In the genomic region with DNA sequence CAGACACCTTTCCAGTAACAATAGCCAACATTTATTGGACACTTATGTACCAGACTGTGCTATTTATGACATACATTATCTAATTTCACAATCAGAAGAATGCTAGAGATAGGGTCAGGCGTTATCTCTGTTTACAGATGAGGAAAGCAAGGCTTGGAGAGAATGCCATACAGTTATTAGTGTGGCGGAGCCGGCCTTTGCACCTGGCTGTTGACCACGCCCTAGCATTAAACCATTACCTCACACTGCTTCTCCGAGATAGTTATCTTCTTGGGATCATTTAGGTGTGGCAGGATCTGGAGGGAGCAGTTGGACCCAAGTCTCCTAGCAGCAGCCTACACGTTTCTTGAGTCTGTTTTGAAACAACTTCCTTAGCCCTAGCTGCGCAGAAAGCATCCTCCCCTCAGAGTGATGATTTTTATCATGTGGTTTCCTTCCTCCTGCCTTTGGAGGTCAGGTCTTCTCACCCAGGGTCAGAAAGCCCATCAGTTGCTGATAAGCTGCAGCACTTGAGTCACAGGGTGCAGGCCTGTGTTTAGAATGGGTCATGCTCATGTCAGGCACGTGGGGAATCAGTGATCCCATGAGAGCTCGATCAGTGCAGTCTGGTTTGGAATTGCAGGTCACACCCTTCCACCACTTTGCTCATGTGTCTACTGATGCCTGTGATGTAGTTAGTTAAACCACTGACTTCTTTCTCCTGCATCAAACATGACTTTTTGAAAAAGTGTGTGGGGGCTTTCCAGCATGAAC, we compare ENCODE assay signal across 1 cellular context.
TF ChIP-seq lines count a peak whose summit lies in the region.

No MANE protein-coding gene starts in this region.

TF ChIP-seq in HepG2, 621 proteins besides CTCF, POLR2A, EP300 and RAD21 (continued from another document and continues in another):
- TF ChIP-seq, protein P1, sequence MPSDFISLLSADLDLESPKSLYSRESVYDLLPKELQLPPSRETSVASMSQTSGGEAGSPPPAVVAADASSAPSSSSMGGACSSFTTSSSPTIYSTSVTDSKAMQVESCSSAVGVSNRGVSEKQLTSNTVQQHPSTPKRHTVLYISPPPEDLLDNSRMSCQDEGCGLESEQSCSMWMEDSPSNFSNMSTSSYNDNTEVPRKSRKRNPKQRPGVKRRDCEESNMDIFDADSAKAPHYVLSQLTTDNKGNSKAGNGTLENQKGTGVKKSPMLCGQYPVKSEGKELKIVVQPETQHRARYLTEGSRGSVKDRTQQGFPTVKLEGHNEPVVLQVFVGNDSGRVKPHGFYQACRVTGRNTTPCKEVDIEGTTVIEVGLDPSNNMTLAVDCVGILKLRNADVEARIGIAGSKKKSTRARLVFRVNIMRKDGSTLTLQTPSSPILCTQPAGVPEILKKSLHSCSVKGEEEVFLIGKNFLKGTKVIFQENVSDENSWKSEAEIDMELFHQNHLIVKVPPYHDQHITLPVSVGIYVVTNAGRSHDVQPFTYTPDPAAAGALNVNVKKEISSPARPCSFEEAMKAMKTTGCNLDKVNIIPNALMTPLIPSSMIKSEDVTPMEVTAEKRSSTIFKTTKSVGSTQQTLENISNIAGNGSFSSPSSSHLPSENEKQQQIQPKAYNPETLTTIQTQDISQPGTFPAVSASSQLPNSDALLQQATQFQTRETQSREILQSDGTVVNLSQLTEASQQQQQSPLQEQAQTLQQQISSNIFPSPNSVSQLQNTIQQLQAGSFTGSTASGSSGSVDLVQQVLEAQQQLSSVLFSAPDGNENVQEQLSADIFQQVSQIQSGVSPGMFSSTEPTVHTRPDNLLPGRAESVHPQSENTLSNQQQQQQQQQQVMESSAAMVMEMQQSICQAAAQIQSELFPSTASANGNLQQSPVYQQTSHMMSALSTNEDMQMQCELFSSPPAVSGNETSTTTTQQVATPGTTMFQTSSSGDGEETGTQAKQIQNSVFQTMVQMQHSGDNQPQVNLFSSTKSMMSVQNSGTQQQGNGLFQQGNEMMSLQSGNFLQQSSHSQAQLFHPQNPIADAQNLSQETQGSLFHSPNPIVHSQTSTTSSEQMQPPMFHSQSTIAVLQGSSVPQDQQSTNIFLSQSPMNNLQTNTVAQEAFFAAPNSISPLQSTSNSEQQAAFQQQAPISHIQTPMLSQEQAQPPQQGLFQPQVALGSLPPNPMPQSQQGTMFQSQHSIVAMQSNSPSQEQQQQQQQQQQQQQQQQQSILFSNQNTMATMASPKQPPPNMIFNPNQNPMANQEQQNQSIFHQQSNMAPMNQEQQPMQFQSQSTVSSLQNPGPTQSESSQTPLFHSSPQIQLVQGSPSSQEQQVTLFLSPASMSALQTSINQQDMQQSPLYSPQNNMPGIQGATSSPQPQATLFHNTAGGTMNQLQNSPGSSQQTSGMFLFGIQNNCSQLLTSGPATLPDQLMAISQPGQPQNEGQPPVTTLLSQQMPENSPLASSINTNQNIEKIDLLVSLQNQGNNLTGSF (CRISPR knock-in tag; IDR thresholded peaks at IDR 0.05), result no peak
- TF ChIP-seq AKAP8 (CRISPR knock-in tag; IDR thresholded peaks at IDR 0.05) (0 out of 2 replicates have a peak, but pooled peaks have one; percentile 7), KAT2B (IDR thresholded peaks at IDR 0.05; ENCODE audit: borderline replicate concordance, low read depth, low read length) (no peak), ZNF382 (CRISPR knock-in tag; IDR thresholded peaks at IDR 0.05; ENCODE audit: borderline replicate concordance) (no peak), ARID2 (CRISPR knock-in tag; IDR thresholded peaks at IDR 0.05; ENCODE audit: borderline replicate concordance) (no peak), CHD4 (IDR thresholded peaks at IDR 0.05; ENCODE audit: borderline replicate concordance, low read length) (no peak), ZNF766 (CRISPR knock-in tag; IDR thresholded peaks at IDR 0.05; ENCODE audit: borderline replicate concordance) (no peak), ZBTB20 (CRISPR knock-in tag; IDR thresholded peaks at IDR 0.05; ENCODE audit: borderline replicate concordance, low read depth) (peak; percentile 96; the same call in 1 of the 2 replicates), KLF13 (CRISPR knock-in tag; IDR thresholded peaks at IDR 0.05) (no peak), GPN1 (CRISPR knock-in tag; IDR thresholded peaks at IDR 0.05; ENCODE audit: borderline replicate concordance) (no peak), KAT8 (CRISPR knock-in tag; IDR thresholded peaks at IDR 0.05) (0 out of 2 replicates have a peak, but pooled peaks have one; percentile 41), ZSCAN21 (CRISPR knock-in tag; IDR thresholded peaks at IDR 0.05; ENCODE audit: borderline replicate concordance) (no peak; the same call in 1 of the 2 replicates), SP140L (CRISPR knock-in tag; IDR thresholded peaks at IDR 0.05; ENCODE audit: borderline replicate concordance) (no peak), GFI1 (CRISPR knock-in tag; IDR thresholded peaks at IDR 0.05; ENCODE audit: borderline replicate concordance) (peak; percentile 64; the same call in 1 of the 2 replicates), FOXP1 (IDR thresholded peaks at IDR 0.05) (no peak), FOXP1 (CRISPR knock-in tag; IDR thresholded peaks at IDR 0.05) (peak; percentile 86; the same call in 1 of the 2 replicates), THYN1 (CRISPR knock-in tag; IDR thresholded peaks at IDR 0.05; ENCODE audit: borderline replicate concordance, low read depth) (no peak), FOXO1 (CRISPR knock-in tag; IDR thresholded peaks at IDR 0.05) (peak; percentile 85), MED8 (CRISPR knock-in tag; IDR thresholded peaks at IDR 0.05; ENCODE audit: insufficient replicate concordance) (no peak), RXRB (CRISPR knock-in tag; IDR thresholded peaks at IDR 0.05; ENCODE audit: borderline replicate concordance) (peak; percentile 53), ZC3H4 (CRISPR knock-in tag; IDR thresholded peaks at IDR 0.05; ENCODE audit: borderline replicate concordance) (no peak), ZNF629 (CRISPR knock-in tag; conservative IDR thresholded peaks at IDR 0.05) (0 out of 2 replicates have a peak, but pooled peaks have one; percentile 18), SALL1 (CRISPR knock-in tag; IDR thresholded peaks at IDR 0.05) (peak; percentile 95), SRY (CRISPR knock-in tag; IDR thresholded peaks at IDR 0.05) (no peak), SNRNP70 (IDR thresholded peaks at IDR 0.05; ENCODE audit: low read depth, low read length) (no peak), ZNF17 (CRISPR knock-in tag; IDR thresholded peaks at IDR 0.05) (no peak), ZNF879 (CRISPR knock-in tag; IDR thresholded peaks at IDR 0.05) (no peak), RBM22 (optimal IDR thresholded peaks at IDR 0.05; ENCODE audit: low read length) (peak; percentile 90)
- TF ChIP-seq, protein P2, sequence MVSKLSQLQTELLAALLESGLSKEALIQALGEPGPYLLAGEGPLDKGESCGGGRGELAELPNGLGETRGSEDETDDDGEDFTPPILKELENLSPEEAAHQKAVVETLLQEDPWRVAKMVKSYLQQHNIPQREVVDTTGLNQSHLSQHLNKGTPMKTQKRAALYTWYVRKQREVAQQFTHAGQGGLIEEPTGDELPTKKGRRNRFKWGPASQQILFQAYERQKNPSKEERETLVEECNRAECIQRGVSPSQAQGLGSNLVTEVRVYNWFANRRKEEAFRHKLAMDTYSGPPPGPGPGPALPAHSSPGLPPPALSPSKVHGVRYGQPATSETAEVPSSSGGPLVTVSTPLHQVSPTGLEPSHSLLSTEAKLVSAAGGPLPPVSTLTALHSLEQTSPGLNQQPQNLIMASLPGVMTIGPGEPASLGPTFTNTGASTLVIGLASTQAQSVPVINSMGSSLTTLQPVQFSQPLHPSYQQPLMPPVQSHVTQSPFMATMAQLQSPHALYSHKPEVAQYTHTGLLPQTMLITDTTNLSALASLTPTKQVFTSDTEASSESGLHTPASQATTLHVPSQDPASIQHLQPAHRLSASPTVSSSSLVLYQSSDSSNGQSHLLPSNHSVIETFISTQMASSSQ (IDR thresholded peaks at IDR 0.05; ENCODE audit: low read depth), result peak; percentile 64
- TF ChIP-seq, protein P2 (CRISPR knock-in tag; IDR thresholded peaks at IDR 0.05; ENCODE audit: borderline replicate concordance), result peak; percentile 68; the same call in 1 of the 2 replicates
- TF ChIP-seq, protein P3, sequence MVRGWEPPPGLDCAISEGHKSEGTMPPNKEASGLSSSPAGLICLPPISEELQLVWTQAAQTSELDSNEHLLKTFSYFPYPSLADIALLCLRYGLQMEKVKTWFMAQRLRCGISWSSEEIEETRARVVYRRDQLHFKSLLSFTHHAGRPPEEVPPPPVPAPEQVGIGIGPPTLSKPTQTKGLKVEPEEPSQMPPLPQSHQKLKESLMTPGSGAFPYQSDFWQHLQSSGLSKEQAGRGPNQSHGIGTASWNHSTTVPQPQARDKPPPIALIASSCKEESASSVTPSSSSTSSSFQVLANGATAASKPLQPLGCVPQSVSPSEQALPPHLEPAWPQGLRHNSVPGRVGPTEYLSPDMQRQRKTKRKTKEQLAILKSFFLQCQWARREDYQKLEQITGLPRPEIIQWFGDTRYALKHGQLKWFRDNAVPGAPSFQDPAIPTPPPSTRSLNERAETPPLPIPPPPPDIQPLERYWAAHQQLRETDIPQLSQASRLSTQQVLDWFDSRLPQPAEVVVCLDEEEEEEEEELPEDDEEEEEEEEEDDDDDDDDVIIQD (CRISPR knock-in tag; IDR thresholded peaks at IDR 0.05; ENCODE audit: low read depth), result peak; percentile 60; the same call in 1 of the 2 replicates
- TF ChIP-seq, protein P4, sequence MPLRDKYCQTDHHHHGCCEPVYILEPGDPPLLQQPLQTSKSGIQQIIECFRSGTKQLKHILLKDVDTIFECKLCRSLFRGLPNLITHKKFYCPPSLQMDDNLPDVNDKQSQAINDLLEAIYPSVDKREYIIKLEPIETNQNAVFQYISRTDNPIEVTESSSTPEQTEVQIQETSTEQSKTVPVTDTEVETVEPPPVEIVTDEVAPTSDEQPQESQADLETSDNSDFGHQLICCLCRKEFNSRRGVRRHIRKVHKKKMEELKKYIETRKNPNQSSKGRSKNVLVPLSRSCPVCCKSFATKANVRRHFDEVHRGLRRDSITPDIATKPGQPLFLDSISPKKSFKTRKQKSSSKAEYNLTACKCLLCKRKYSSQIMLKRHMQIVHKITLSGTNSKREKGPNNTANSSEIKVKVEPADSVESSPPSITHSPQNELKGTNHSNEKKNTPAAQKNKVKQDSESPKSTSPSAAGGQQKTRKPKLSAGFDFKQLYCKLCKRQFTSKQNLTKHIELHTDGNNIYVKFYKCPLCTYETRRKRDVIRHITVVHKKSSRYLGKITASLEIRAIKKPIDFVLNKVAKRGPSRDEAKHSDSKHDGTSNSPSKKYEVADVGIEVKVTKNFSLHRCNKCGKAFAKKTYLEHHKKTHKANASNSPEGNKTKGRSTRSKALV (CRISPR knock-in tag; IDR thresholded peaks at IDR 0.05), result no peak
- TF ChIP-seq, protein P5, sequence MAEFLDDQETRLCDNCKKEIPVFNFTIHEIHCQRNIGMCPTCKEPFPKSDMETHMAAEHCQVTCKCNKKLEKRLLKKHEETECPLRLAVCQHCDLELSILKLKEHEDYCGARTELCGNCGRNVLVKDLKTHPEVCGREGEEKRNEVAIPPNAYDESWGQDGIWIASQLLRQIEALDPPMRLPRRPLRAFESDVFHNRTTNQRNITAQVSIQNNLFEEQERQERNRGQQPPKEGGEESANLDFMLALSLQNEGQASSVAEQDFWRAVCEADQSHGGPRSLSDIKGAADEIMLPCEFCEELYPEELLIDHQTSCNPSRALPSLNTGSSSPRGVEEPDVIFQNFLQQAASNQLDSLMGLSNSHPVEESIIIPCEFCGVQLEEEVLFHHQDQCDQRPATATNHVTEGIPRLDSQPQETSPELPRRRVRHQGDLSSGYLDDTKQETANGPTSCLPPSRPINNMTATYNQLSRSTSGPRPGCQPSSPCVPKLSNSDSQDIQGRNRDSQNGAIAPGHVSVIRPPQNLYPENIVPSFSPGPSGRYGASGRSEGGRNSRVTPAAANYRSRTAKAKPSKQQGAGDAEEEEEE (CRISPR knock-in tag; IDR thresholded peaks at IDR 0.05; ENCODE audit: borderline replicate concordance), result no peak
- TF ChIP-seq, protein P6, sequence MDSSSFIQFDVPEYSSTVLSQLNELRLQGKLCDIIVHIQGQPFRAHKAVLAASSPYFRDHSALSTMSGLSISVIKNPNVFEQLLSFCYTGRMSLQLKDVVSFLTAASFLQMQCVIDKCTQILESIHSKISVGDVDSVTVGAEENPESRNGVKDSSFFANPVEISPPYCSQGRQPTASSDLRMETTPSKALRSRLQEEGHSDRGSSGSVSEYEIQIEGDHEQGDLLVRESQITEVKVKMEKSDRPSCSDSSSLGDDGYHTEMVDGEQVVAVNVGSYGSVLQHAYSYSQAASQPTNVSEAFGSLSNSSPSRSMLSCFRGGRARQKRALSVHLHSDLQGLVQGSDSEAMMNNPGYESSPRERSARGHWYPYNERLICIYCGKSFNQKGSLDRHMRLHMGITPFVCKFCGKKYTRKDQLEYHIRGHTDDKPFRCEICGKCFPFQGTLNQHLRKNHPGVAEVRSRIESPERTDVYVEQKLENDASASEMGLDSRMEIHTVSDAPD (CRISPR knock-in tag; IDR thresholded peaks at IDR 0.05), result no peak
- TF ChIP-seq, protein P7, sequence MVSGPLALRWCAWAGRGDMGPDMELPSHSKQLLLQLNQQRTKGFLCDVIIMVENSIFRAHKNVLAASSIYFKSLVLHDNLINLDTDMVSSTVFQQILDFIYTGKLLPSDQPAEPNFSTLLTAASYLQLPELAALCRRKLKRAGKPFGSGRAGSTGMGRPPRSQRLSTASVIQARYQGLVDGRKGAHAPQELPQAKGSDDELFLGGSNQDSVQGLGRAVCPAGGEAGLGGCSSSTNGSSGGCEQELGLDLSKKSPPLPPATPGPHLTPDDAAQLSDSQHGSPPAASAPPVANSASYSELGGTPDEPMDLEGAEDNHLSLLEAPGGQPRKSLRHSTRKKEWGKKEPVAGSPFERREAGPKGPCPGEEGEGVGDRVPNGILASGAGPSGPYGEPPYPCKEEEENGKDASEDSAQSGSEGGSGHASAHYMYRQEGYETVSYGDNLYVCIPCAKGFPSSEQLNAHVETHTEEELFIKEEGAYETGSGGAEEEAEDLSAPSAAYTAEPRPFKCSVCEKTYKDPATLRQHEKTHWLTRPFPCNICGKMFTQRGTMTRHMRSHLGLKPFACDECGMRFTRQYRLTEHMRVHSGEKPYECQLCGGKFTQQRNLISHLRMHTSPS (CRISPR knock-in tag; IDR thresholded peaks at IDR 0.05; ENCODE audit: low read depth), result no peak
- TF ChIP-seq, protein P8, sequence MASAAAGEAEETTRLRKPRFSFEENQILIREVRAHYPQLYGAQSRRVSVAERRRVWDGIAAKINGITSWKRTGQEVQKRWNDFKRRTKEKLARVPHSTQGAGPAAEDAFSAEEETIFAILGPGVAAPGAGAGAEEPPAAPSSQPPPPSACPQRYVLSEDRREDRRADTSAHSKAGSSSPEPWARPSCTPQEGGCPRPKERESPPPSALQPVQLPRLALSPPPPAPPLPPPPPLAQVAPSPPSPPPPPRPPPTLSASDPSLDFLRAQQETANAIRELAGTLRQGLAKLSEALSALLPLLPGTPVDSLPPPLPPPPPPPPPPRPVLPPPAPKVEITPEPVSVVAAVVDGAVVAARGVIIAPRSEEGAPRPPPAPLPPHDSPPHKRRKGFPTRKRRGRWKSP (CRISPR knock-in tag; IDR thresholded peaks at IDR 0.05), result no peak
